In the genomic region with DNA sequence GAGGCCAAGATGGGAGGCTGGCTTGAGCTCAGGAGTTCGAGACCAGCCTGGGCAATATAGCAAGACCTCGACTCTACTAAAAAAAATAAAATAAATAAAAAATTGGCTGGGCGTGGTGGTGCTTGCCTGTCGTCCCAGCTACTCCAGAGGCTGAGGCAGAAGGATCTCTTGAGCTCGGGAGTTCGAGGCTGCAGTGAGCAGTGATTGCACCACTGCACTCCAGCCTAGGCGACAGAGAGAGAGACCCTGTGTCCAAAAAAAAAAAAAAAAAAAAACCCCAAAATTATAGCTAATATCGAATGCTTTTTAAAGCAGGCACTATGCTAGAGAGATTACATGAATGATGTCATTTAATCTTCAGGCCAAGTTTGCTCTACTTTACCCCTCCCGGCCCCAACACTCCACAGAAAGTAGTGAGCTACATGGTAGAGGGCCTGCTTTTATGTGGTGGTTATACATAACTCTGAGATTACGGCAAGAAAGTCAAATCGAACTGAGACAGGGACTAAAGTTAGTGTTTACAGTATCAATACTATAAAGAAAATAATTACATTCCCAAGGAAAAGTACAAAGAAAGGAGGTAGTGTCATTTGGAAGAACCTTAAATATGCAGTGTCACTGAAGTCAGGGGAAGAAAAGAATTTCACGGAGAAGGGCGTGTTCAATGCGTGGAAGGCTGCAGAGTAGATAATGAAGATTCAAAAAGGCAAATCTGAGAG, we compare ENCODE assay signal across 8 cellular contexts. TPM values are rescaled to one million over a fixed set of nuclear protein-coding genes. Genes with fewer than 3 reads are reported as not detected.
A peak's percentile ranks its signal among the peaks of the same experiment; 100 is the strongest.
DNase-seq lines count a peak whose midpoint lies in the region; ATAC-seq and TF ChIP-seq lines count a peak whose summit lies in the region.

No MANE protein-coding gene starts in this region.

- POLR2A ChIA-PET in Panc1 (lab: Charles Lee): interaction anchor here (0.6 kb wide), 1 partner anchor 27 kb away, joined by 3 read pairs; no protein-coding TSS in a partner anchor

- intact Hi-C loops in Panc1 (cut with micrococcal nuclease; ENCODE audit: unreplicated experiment) (no loop called here), prostate gland (cut with DNase I) (loop anchor here (5.0 kb wide), 1 partner anchor 300 kb away; no protein-coding TSS in a partner anchor)

- no peaks in the 10 kb centered on the region for H3K27me3 ChIP-seq in GM06990 (replicated peaks; ENCODE audit: control insufficient read depth, insufficient read depth, low read length)
- no peaks in the 10 kb centered on the region for H3K27me3 ChIP-seq in Panc1 (ENCODE audit: control insufficient read depth, insufficient read depth, low read length)
- H3K27me3 ChIP-seq in esophagus (ENCODE audit: control insufficient read depth in 1 of 2, insufficient read depth in 2 of 2, low read length in 2 of 2): no peaks in the 10 kb centered on the region
- H3K27me3 ChIP-seq in prostate gland (replicated peaks; ENCODE audit: insufficient read depth): no peaks in the 10 kb centered on the region

- WGBS in esophagus, 2 donors: 35 to 39% methylated on average over 14 of the region's 14 CpGs
- WGBS in prostate gland: 39% methylated on average over 14 of the region's 14 CpGs

- peak overlapping the region; percentile 95 for H3K27ac ChIP-seq in Panc1 (ENCODE audit: low read length)
- H3K27ac ChIP-seq in esophagus (ENCODE audit: low read depth in 2 of 2, low read length in 1 of 2): peak overlapping the region; percentile 89 to 99
- peak overlapping the region; percentile 85 to 89 for H3K27ac ChIP-seq in prostate gland

- TSS peak; percentile 77 for BruUV-seq in Panc1 (replicated peaks; lab: Mats Ljungman, UMichigan)

- H3K36me3 ChIP-seq in GM06990 (ENCODE audit: control insufficient read depth, insufficient read depth, low read length): peaks cover 3% of the 10 kb centered on the region
- no peaks in the 10 kb centered on the region for H3K36me3 ChIP-seq in Panc1 (ENCODE audit: control insufficient read depth, insufficient read depth, low read length)
- no peaks in the 10 kb centered on the region for H3K36me3 ChIP-seq in esophagus (ENCODE audit: control insufficient read depth in 2 of 2, insufficient read depth in 2 of 2, low read length in 1 of 2)
- no peaks in the 10 kb centered on the region for H3K36me3 ChIP-seq in prostate gland

- no peak for DNase-seq in GM06990 (ENCODE audit: extremely low read depth, insufficient read length)
- no peak for DNase-seq in Panc1 (ENCODE audit: low read depth, low spot score)
- no peak for DNase-seq in prostate gland (ENCODE audit: low spot score)

- CTCF ChIA-PET in Panc1 (lab: Charles Lee): no interaction called here

- in situ Hi-C loops in Panc1 (cut with HindIII; ENCODE audit: low pct_unique_long_range_greater_than_20kb, low sequenced_read_pairs): no loop called here

- no peak for TF ChIP-seq POLR2A in prostate gland (IDR thresholded peaks at IDR 0.05)

- H3K4me1 ChIP-seq in Panc1 (ENCODE audit: control insufficient read depth, insufficient read depth, low read length): peaks cover 5% of the 10 kb centered on the region
- H3K4me1 ChIP-seq in esophagus (ENCODE audit: control insufficient read depth in 2 of 2, insufficient read depth in 2 of 2, low read length in 1 of 2): no peaks in the 10 kb centered on the region
- no peaks in the 10 kb centered on the region for H3K4me1 ChIP-seq in prostate gland (replicated peaks)

- H3K4me3 ChIP-seq in GM06990 (replicated peaks; ENCODE audit: low read depth, low read length) (peak overlapping the region; percentile 97), Panc1 (ENCODE audit: low read depth in 2 of 2, low read length in 2 of 2) (peak overlapping the region; percentile 91 to 99), esophagus (ENCODE audit: low read depth in 1 of 2, low read length in 2 of 2) (peak overlapping the region; percentile 75 to 97), prostate gland (peak overlapping the region; percentile 92 to 99)

- H3K9me3 ChIP-seq in Panc1 (ENCODE audit: control insufficient read depth, insufficient read depth, low read depth, low read length) (no peaks in the 10 kb centered on the region), esophagus (ENCODE audit: control insufficient read depth in 2 of 2, insufficient read depth in 1 of 2, low read depth in 1 of 2, low read length in 1 of 2) (no peaks in the 10 kb centered on the region), prostate gland (no peaks in the 10 kb centered on the region)

- ATAC-seq in Panc1 (no peak), HG02678 (IDR thresholded peaks at IDR 0.05; ENCODE audit: unreplicated experiment) (no peak), HG03442 (IDR thresholded peaks at IDR 0.05; ENCODE audit: unreplicated experiment) (no peak), GM21447 (IDR thresholded peaks at IDR 0.05; ENCODE audit: unreplicated experiment) (no peak)
- ATAC-seq in activated CD4-positive, CD25-positive, alpha-beta regulatory T cell treated with anti-CD3 and anti-CD28 coated beads, Interleukin-2, amount 50 U/mL, for 24 hours: no peak

- no peak for TF ChIP-seq CTCF in GM06990 (IDR thresholded peaks at IDR 0.05; ENCODE audit: insufficient read depth, low read length, poor library complexity, severe bottlenecking)
- no peak for TF ChIP-seq CTCF in Panc1 (IDR thresholded peaks at IDR 0.05)
- no peak for TF ChIP-seq CTCF in prostate gland (IDR thresholded peaks at IDR 0.05)

RNA-seq across cellular contexts. Expression of gene ADPGK, which starts 1.1 kb away (rescaled TPM):
- total RNA-seq in Panc1 (2021; ENCODE audit: unreplicated experiment) (63.1 TPM), prostate gland (100 to 1,000 TPM in 1 of 2 donors, 10 to 100 TPM in 1; 74.6 to 102 TPM)
- polyA plus RNA-seq in Panc1 (2012; ENCODE audit: insufficient read length): 31.0 TPM
- 10 to 100 TPM; 19.3 to 24.7 TPM for polyA plus RNA-seq in esophagus
